ENCODE assay signal across 24 cellular contexts in genomic region chr5:157047898-157048297, GRCh38. TPM values are rescaled to one million over a fixed set of nuclear protein-coding genes. Genes with fewer than 3 reads are reported as not detected.
DNase-seq lines count a peak whose midpoint lies in the region; ATAC-seq lines count a peak whose summit lies in the region.
"Had no signal": no experiment of that assay in that cellular context is flagged by ENCODE, and none has a peak within 500 bp of the region (broad histone marks: within the 10 kb centered on the region; RNA-seq: fewer than 3 reads in every experiment).

No MANE protein-coding gene starts in this region.

- H3K36me3 Mint-ChIP-seq in activated naive CD4-positive, alpha-beta T cell treated with anti-CD3 and anti-CD28 coated beads, Interleukin-2, amount 50 U/mL, for 24 hours: peaks cover 4% of the 10 kb centered on the region
- H3K36me3 Mint-ChIP-seq: stimulated activated memory B cell treated with anti-CD40 and anti-IgM and Interleukin-4, amounts not matched to agents 10 μg/mL and 1 μg/mL and 100 μg/mL, for 72 hours had no signal

- no peak overlapping the region for H3K14ac ChIP-seq in trophoblast cell (ENCODE audit: low read length)

- H2AK5ac ChIP-seq in trophoblast cell (ENCODE audit: low read length): no peak overlapping the region

- peak overlapping the region; percentile 29 for H2BK120ac ChIP-seq in trophoblast cell (ENCODE audit: insufficient read depth, low read length, poor library complexity)

- H3K79me2 ChIP-seq in trophoblast cell (ENCODE audit: control insufficient read depth, insufficient read depth, low read length, poor library complexity): no peaks in the 10 kb centered on the region

- no peaks in the 10 kb centered on the region for H3K36me3 ChIP-seq in trophoblast cell (ENCODE audit: control insufficient read depth in 1 of 2, insufficient read depth in 2 of 2, low read length in 2 of 2)
- H3K36me3 ChIP-seq: brain microvascular endothelial cell, neutrophil had no signal

- H4K12ac ChIP-seq in trophoblast cell (ENCODE audit: low read depth, low read length): no peak overlapping the region

- peak overlapping the region; percentile 87 for H4K91ac ChIP-seq in trophoblast cell (ENCODE audit: low read depth, low read length)

- H3K4me1 ChIP-seq in trophoblast cell (ENCODE audit: control insufficient read depth in 1 of 2, insufficient read depth in 2 of 2, low read length in 2 of 2): peaks cover 9 to 20% of the 10 kb centered on the region in 2 experiments

- H3K4me3 ChIP-seq in trophoblast cell (ENCODE audit: low read depth, low read length): no peak overlapping the region
- H3K4me3 ChIP-seq: lung, skin epidermis had no signal

- no peaks in the 10 kb centered on the region for H3K9me3 Mint-ChIP-seq in activated naive CD4-positive, alpha-beta T cell treated with anti-CD3 and anti-CD28 coated beads, Interleukin-2, amount 50 U/mL, for 24 hours
- H3K9me3 Mint-ChIP-seq: endodermal cell; stimulated activated memory B cell treated with anti-CD40 and anti-IgM and Interleukin-4, amounts not matched to agents 10 μg/mL and 1 μg/mL and 100 μg/mL, for 72 hours had no signal

- H3K27me3 ChIP-seq in trophoblast cell (ENCODE audit: insufficient read depth, low read length): no peaks in the 10 kb centered on the region
- H3K27me3 ChIP-seq: brain microvascular endothelial cell, neutrophil had no signal

- H3K4ac ChIP-seq in trophoblast cell (ENCODE audit: low read depth, low read length): no peak overlapping the region

- no CpG with 5 or more reads among the region's 5 CpGs for WGBS in trophoblast cell (ENCODE audit: extremely low coverage, insufficient coverage, insufficient read length)

- peaks cover 74% of the 10 kb centered on the region for H3K4me1 Mint-ChIP-seq in activated naive CD4-positive, alpha-beta T cell treated with anti-CD3 and anti-CD28 coated beads, Interleukin-2, amount 50 U/mL, for 24 hours

- no peaks in the 10 kb centered on the region for H3K27me3 Mint-ChIP-seq in activated naive CD4-positive, alpha-beta T cell treated with anti-CD3 and anti-CD28 coated beads, Interleukin-2, amount 50 U/mL, for 24 hours
- H3K27me3 Mint-ChIP-seq: stimulated activated memory B cell treated with anti-CD40 and anti-IgM and Interleukin-4, amounts not matched to agents 10 μg/mL and 1 μg/mL and 100 μg/mL, for 72 hours had no signal

- no peak overlapping the region for H3K18ac ChIP-seq in trophoblast cell (ENCODE audit: low read length)

- no peak overlapping the region for H3K23ac ChIP-seq in trophoblast cell (ENCODE audit: low read length)

- ATAC-seq in GM21619 (IDR thresholded peaks at IDR 0.05; ENCODE audit: unreplicated experiment) (peak; percentile 62), HG03095 (IDR thresholded peaks at IDR 0.05; ENCODE audit: unreplicated experiment) (peak; percentile 73), HG02981 (IDR thresholded peaks at IDR 0.05; ENCODE audit: unreplicated experiment) (no peak)
- ATAC-seq: stimulated activated memory B cell treated with anti-CD40 and anti-IgM and Interleukin-4, amounts not matched to agents 10 μg/mL and 1 μg/mL and 100 μg/mL, for 72 hours had no signal

- H3K27ac Mint-ChIP-seq in activated naive CD4-positive, alpha-beta T cell treated with anti-CD3 and anti-CD28 coated beads, Interleukin-2, amount 50 U/mL, for 24 hours: peak overlapping the region; percentile 55
- H3K27ac Mint-ChIP-seq: endodermal cell; stimulated activated memory B cell treated with anti-CD40 and anti-IgM and Interleukin-4, amounts not matched to agents 10 μg/mL and 1 μg/mL and 100 μg/mL, for 72 hours had no signal

- DNase-seq in activated naive CD4-positive, alpha-beta T cell treated with anti-CD3 and anti-CD28 coated beads, Interleukin-2, amount 50 U/mL, for 16 hours: no peak
- DNase-seq in trophoblast cell (no peak), NCI-H2196 (lab: John Stamatoyannopoulos, UW; ENCODE audit: unreplicated experiment) (no peak), T-helper 2 cell (no peak)
- DNase-seq: activated effector memory CD4-positive, alpha-beta T cell treated with Interleukin-2 at 50 U/mL for 16 hours; brain microvascular endothelial cell; endodermal cell; GOT3; Kasumi-1; NCI-H1694 treated with DMSO at 0.1 percent for 48 hours; NCI-H69; stimulated activated CD4-positive, alpha-beta T cell treated with anti-CD3 and anti-CD28 coated beads, Interleukin-1b, Interleukin-23, amount 100 ng/mL, for 48 hours had no signal

- no peak overlapping the region for H2AFZ ChIP-seq in trophoblast cell (ENCODE audit: insufficient read depth, low read length, poor library complexity)

- H3K9me3 ChIP-seq in trophoblast cell (ENCODE audit: insufficient read depth, low read depth, low read length): no peaks in the 10 kb centered on the region
- H3K9me3 ChIP-seq: neutrophil had no signal

- H3K4me2 ChIP-seq in trophoblast cell (ENCODE audit: low read length): peak overlapping the region; percentile 4

- H3K27ac ChIP-seq in trophoblast cell (ENCODE audit: low read depth, low read length): peak overlapping the region; percentile 71
- H3K27ac ChIP-seq: 22Rv1, brain microvascular endothelial cell, neutrophil, skin epidermis had no signal

- peak overlapping the region; percentile 85 for H2BK5ac ChIP-seq in trophoblast cell (ENCODE audit: low read depth, low read length, poor library complexity)

- H3K9ac ChIP-seq in trophoblast cell (ENCODE audit: low read length): no peak overlapping the region

- peak overlapping the region; percentile 42 for H2BK12ac ChIP-seq in trophoblast cell (ENCODE audit: low read length)

- H3K79me1 ChIP-seq in trophoblast cell (ENCODE audit: low read length): peaks cover 18% of the 10 kb centered on the region

- H4K8ac ChIP-seq in trophoblast cell (ENCODE audit: low read depth, low read length): peak overlapping the region; percentile 66

- H3K4me3 Mint-ChIP-seq in activated naive CD4-positive, alpha-beta T cell treated with anti-CD3 and anti-CD28 coated beads, Interleukin-2, amount 50 U/mL, for 24 hours: no peak overlapping the region
- H3K4me3 Mint-ChIP-seq: endodermal cell; stimulated activated memory B cell treated with anti-CD40 and anti-IgM and Interleukin-4, amounts not matched to agents 10 μg/mL and 1 μg/mL and 100 μg/mL, for 72 hours had no signal

RNA-seq across cellular contexts. Expression of gene HAVCR1, which starts 11.0 kb away (rescaled TPM):
- polyA plus RNA-seq in trophoblast cell (2013): 0.83 and 1.1 TPM in 2 replicates
- polyA plus RNA-seq: adipose tissue, fibroblast of lung, keratinocyte had no signal
